9 cellular contexts compared by ENCODE assay signal in the genomic region with DNA sequence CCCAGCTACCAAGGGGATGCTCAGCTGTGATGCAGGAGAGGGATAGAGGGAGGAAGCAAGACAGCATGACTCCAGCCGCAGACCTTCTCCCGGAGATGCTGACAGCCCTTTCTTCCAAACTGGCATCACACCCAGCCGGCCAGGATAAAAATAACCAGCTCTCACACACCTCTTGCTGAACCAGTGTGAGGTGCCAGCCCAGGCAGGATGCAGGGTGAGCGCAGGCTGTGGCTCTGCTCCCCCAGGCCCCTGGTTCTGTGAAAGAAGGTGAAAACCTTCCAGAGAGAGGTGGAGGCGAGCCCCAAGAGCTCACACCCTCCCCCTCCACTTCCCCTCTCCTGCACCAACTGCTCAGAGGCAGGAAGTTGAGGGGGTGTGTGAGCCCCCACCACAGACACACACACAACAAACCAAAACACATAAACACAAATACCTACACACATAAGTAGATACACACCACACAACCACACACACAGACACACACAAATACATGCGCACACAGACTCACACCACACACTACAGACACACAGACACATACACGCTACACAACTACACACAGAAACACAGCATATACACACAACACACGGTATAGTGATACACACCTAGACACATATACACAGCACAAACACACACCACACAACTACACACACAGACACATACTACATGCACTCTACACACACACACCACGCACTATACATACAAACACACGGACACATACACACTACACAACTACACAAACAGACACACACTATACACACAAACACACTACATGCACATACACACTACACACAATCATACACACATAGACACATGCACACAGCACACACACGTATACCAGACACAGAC. TPM values are rescaled to one million over a fixed set of nuclear protein-coding genes. Genes with fewer than 3 reads are reported as not detected.
DNase-seq lines count a peak whose midpoint lies in the region; ATAC-seq and TF ChIP-seq lines count a peak whose summit lies in the region.
"Had no signal": no experiment of that assay in that cellular context is flagged by ENCODE, and none has a peak within 500 bp of the region (broad histone marks: within the 10 kb centered on the region; RNA-seq: fewer than 3 reads in every experiment).

No MANE protein-coding gene starts in this region.

- peak; percentile 52 for ATAC-seq in GM18909 (IDR thresholded peaks at IDR 0.05; ENCODE audit: poor library complexity, unreplicated experiment)
- ATAC-seq in HG02798 (IDR thresholded peaks at IDR 0.05; ENCODE audit: poor library complexity, unreplicated experiment): peak; percentile 46
- ATAC-seq in HG02571 (IDR thresholded peaks at IDR 0.05; ENCODE audit: unreplicated experiment): no peak
- ATAC-seq in HG03469 (IDR thresholded peaks at IDR 0.05; ENCODE audit: unreplicated experiment): no peak

- WGBS in thyroid gland, 2 donors: 79 to 85% methylated on average over 11 of the region's 11 CpGs

- no peak overlapping the region for H3K4me3 ChIP-seq in thyroid gland (replicated peaks in 1 of 3)

- H3K9me3 ChIP-seq in thyroid gland: no peaks in the 10 kb centered on the region

- TF ChIP-seq CTCF in thyroid gland (IDR thresholded peaks at IDR 0.05): no peak

- DNase-seq in activated T-cell treated with anti-CD3 and anti-CD28 coated beads, Interleukin-2, amount 50 U/mL, for 48 hours: peak; percentile 37 to 42
- DNase-seq in occipital lobe (lab: John Stamatoyannopoulos, UW) (peak; percentile 32), thyroid gland (no peak), NCI-H1092 treated with DMSO at 0.1 percent for 48 hours (lab: John Stamatoyannopoulos, UW) (no peak)

- no peak overlapping the region for H3K27ac ChIP-seq in thyroid gland

- H3K27me3 ChIP-seq in thyroid gland: no peaks in the 10 kb centered on the region

- TF ChIP-seq POLR2A in thyroid gland (IDR thresholded peaks at IDR 0.05): no peak

- intact Hi-C loops in thyroid gland (cut with DNase I): no loop called here

- H3K4me1 ChIP-seq in thyroid gland: peaks cover 7 to 10% of the 10 kb centered on the region in 2 donors

- no peaks in the 10 kb centered on the region for H3K36me3 ChIP-seq in thyroid gland

RNA-seq across cellular contexts. Expression of a gene that starts 4.2 kb away (rescaled TPM):
- total RNA-seq in occipital lobe (not detected), thyroid gland (not detected)
- total RNA-seq: pulmonary artery endothelial cell had no signal

RNA-seq across cellular contexts. Expression of a gene that starts 16.6 kb away (rescaled TPM):
- total RNA-seq in occipital lobe (1.2 TPM), thyroid gland (under 1 TPM in 1 of 4 donors, not detected in 3; 0.17 TPM)
- total RNA-seq: pulmonary artery endothelial cell had no signal

RNA-seq across cellular contexts. Expression of a gene that starts 38.5 kb away (rescaled TPM):
- total RNA-seq in occipital lobe (146 TPM), thyroid gland (100 to 1,000 TPM; 165 to 251 (median 202) TPM)

RNA-seq across cellular contexts. Expression of a gene that starts 47.6 kb away (rescaled TPM):
- total RNA-seq in occipital lobe (not detected), thyroid gland (not detected)
- total RNA-seq: pulmonary artery endothelial cell had no signal

Comparison
In these comparisons a context has a peak if more than half of its experiments do, and no peak if none do; other contexts are left out.
1. ATAC-seq: peak in GM18909 (single experiment) and HG02798 (single experiment); none in HG02571 (single experiment) and HG03469 (single experiment).
2. DNase-seq: peak in activated T-cell treated with anti-CD3 and anti-CD28 coated beads, Interleukin-2, amount 50 U/mL, for 48 hours (2 of 2) and occipital lobe (single experiment); none in thyroid gland (0 of 2) and NCI-H1092 treated with DMSO at 0.1 percent for 48 hours (single experiment).